10 cellular contexts compared by ENCODE assay signal in genomic region chr14:73739899-73740685, GRCh38. TPM values are rescaled to one million over a fixed set of nuclear protein-coding genes. Genes with fewer than 3 reads are reported as not detected.
A peak's percentile ranks its signal among the peaks of the same experiment; 100 is the strongest.
DNase-seq lines count a peak whose midpoint lies in the region; ATAC-seq and TF ChIP-seq lines count a peak whose summit lies in the region.
"Had no signal": no experiment of that assay in that cellular context is flagged by ENCODE, and none has a peak within 500 bp of the region (broad histone marks: within the 10 kb centered on the region; RNA-seq: fewer than 3 reads in every experiment).

No MANE protein-coding gene starts in this region.

- no peak for DNase-seq in T-helper 17 cell
- DNase-seq in fibroblast of the aortic adventitia (ENCODE audit: low read depth): no peak
- peak; percentile 76 for DNase-seq in posterior vena cava (ENCODE audit: low spot score)
- no peak for DNase-seq in OCI-M1 (lab: John Stamatoyannopoulos, UW)
- no peak for DNase-seq in AML-193 (lab: John Stamatoyannopoulos, UW)
- DNase-seq in activated CD4-positive, alpha-beta T cell treated with anti-CD3 and anti-CD28 coated beads for 1 hour: no peak
- DNase-seq: activated CD4-positive, alpha-beta T cell treated with anti-CD3 and anti-CD28 coated beads for 48 hours; NCI-H446 had no signal

- no peaks in the 10 kb centered on the region for H3K36me3 Mint-ChIP-seq in T-helper 17 cell (ENCODE audit: low read depth)

- peaks cover 51% of the 10 kb centered on the region for H3K4me1 Mint-ChIP-seq in T-helper 17 cell

- peak overlapping the region; percentile 93 for H3K27ac Mint-ChIP-seq in T-helper 17 cell

- no peak for TF ChIP-seq CTCF in C4-2B (conservative IDR thresholded peaks at IDR 0.05)
- TF ChIP-seq CTCF in fibroblast of the aortic adventitia (IDR thresholded peaks at IDR 0.05; ENCODE audit: insufficient read depth, low read length): no peak

- H3K27ac ChIP-seq in C4-2B: peak overlapping the region; percentile 58

- ATAC-seq in T-helper 17 cell (no peak), HG02759 (IDR thresholded peaks at IDR 0.05; ENCODE audit: unreplicated experiment) (no peak)

- H3K9me3 ChIP-seq in T-helper 17 cell (ENCODE audit: control insufficient read depth, low read length, poor library complexity, severe bottlenecking): no peaks in the 10 kb centered on the region

- H3K27me3 Mint-ChIP-seq in T-helper 17 cell: no peaks in the 10 kb centered on the region

- H3K4me3 Mint-ChIP-seq in T-helper 17 cell: peak overlapping the region; percentile 92

- intact Hi-C loops in posterior vena cava (cut with DNase I): no loop called here

- H3K4me3 ChIP-seq in fibroblast of the aortic adventitia (ENCODE audit: low read depth, low read length): peak overlapping the region; percentile 6

RNA-seq across cellular contexts. Expression of gene PNMA1, which starts 25.9 kb away (rescaled TPM):
- total RNA-seq in T-helper 17 cell (10 to 100 TPM; 42.0 to 53.7 TPM), fibroblast of the aortic adventitia (ENCODE audit: low replicate concordance) (27.9 and 44.2 TPM in 2 replicates), posterior vena cava (10 to 100 TPM; 64.8 to 88.7 TPM)
